Comparison of ENCODE assay signal across 8 cellular contexts in genomic region chr10:45373003-45373782, GRCh38. TPM values are rescaled to one million over a fixed set of nuclear protein-coding genes. Genes with fewer than 3 reads are reported as not detected.
DNase-seq lines count a peak whose midpoint lies in the region; ATAC-seq and TF ChIP-seq lines count a peak whose summit lies in the region.

No MANE protein-coding gene starts in this region.

- H3K79me2 ChIP-seq in hepatocyte, result no peaks in the 10 kb centered on the region
- H3K79me2 ChIP-seq in smooth muscle cell (ENCODE audit: low read depth), result no peaks in the 10 kb centered on the region

- peak; percentile 36 for DNase-seq in activated T-cell treated with anti-CD3 and anti-CD28 coated beads, Interleukin-2, amount 50 U/mL, for 1 hour
- DNase-seq in hepatocyte (ENCODE audit: low spot score) (peak; percentile 35), smooth muscle cell (lab: John Stamatoyannopoulos, UW; ENCODE audit: unreplicated experiment) (no peak), RKO (ENCODE audit: low spot score) (no peak), UCSD-AML1 (lab: John Stamatoyannopoulos, UW; ENCODE audit: unreplicated experiment) (no peak)

- no peak overlapping the region for H3K27ac ChIP-seq in HUES64 (ENCODE audit: low read depth, low read length)
- H3K27ac ChIP-seq in hepatocyte, result no peak overlapping the region
- H3K27ac ChIP-seq in smooth muscle cell (ENCODE audit: low read depth), result no peak overlapping the region

- peaks cover 72% of the 10 kb centered on the region for H3K27me3 ChIP-seq in HUES64 (ENCODE audit: insufficient read depth, low read length)
- H3K27me3 ChIP-seq in hepatocyte, result peaks cover 52% of the 10 kb centered on the region
- peaks cover 85% of the 10 kb centered on the region for H3K27me3 ChIP-seq in smooth muscle cell (ENCODE audit: low read depth)

- peak overlapping the region; percentile 94 for H3K4me3 ChIP-seq in GM12875 (ENCODE audit: low read depth, low read length)
- peak overlapping the region; percentile 52 for H3K4me3 ChIP-seq in HUES64 (ENCODE audit: low read length)
- peak overlapping the region; percentile 16 for H3K4me3 ChIP-seq in hepatocyte
- H3K4me3 ChIP-seq in smooth muscle cell, result peak overlapping the region; percentile 40

- H3K4me2 ChIP-seq in hepatocyte, result peak overlapping the region; percentile 93
- peak overlapping the region; percentile 84 for H3K4me2 ChIP-seq in smooth muscle cell

- H3K4me1 ChIP-seq in HUES64 (ENCODE audit: insufficient read depth, low read length), result 0 out of 2 replicates have a peak, but pooled peaks cover 6% of the 10 kb centered on the region
- peaks cover 11% of the 10 kb centered on the region for H3K4me1 ChIP-seq in hepatocyte (ENCODE audit: insufficient read depth)
- no peaks in the 10 kb centered on the region for H3K4me1 ChIP-seq in smooth muscle cell (ENCODE audit: low read depth)

- H3F3A ChIP-seq in smooth muscle cell (ENCODE audit: low read depth), result no peaks in the 10 kb centered on the region

- peak overlapping the region; percentile 21; the same call in 1 of the 2 replicates for H3K9ac ChIP-seq in HUES64 (ENCODE audit: low read depth, low read length)
- H3K9ac ChIP-seq in smooth muscle cell (ENCODE audit: low read depth), result no peak overlapping the region

- H3K9me2 ChIP-seq in hepatocyte (replicated peaks; ENCODE audit: insufficient read depth), result no peaks in the 10 kb centered on the region

- ATAC-seq in GM21447 (IDR thresholded peaks at IDR 0.05; ENCODE audit: unreplicated experiment), result peak; percentile 36

- WGBS in HUES64, result 1% methylated on average over 44 of the region's 44 CpGs
- WGBS in hepatocyte (ENCODE audit: low lambda C conversion rate, missing lambda C conversion rate), result 1% methylated on average over 34 of the region's 44 CpGs
- 5% methylated on average over 39 of the region's 44 CpGs for WGBS in smooth muscle cell (ENCODE audit: low lambda C conversion rate)

- H3K36me3 ChIP-seq in HUES64 (ENCODE audit: insufficient read depth, low read length) (no peaks in the 10 kb centered on the region), hepatocyte (replicated peaks; ENCODE audit: insufficient read depth, low read depth) (no peaks in the 10 kb centered on the region), smooth muscle cell (ENCODE audit: low read depth) (no peaks in the 10 kb centered on the region)

- H3K9me3 ChIP-seq in HUES64 (ENCODE audit: insufficient read depth, low read depth, low read length) (no peaks in the 10 kb centered on the region), hepatocyte (ENCODE audit: low read depth) (no peaks in the 10 kb centered on the region), smooth muscle cell (replicated peaks; ENCODE audit: low read depth) (no peaks in the 10 kb centered on the region)

- H4K20me1 ChIP-seq in hepatocyte (ENCODE audit: insufficient read depth, poor library complexity, severe bottlenecking) (no peaks in the 10 kb centered on the region), smooth muscle cell (ENCODE audit: low read depth) (no peaks in the 10 kb centered on the region)

- TF ChIP-seq CTCF in GM12875 (IDR thresholded peaks at IDR 0.05; ENCODE audit: borderline replicate concordance, insufficient read depth, low read depth, low read length) (no peak), hepatocyte (IDR thresholded peaks at IDR 0.05; ENCODE audit: poor library complexity) (no peak), smooth muscle cell (IDR thresholded peaks at IDR 0.05; ENCODE audit: borderline replicate concordance, insufficient read depth, poor library complexity, severe bottlenecking) (no peak)

- H2AFZ ChIP-seq in hepatocyte (peak overlapping the region; percentile 84), smooth muscle cell (ENCODE audit: low read depth) (peak overlapping the region; percentile 46)

RNA-seq across cellular contexts. Expression of gene ALOX5, which starts 0.8 kb away (rescaled TPM):
- polyA plus RNA-seq in HUES64 (2013, experiment 1 of 2), result 0.20 TPM
- polyA plus RNA-seq in HUES64 (2013, experiment 2 of 2), result 0.70 TPM
- total RNA-seq in hepatocyte (3.5 and 5.0 TPM in 2 replicates), smooth muscle cell (0.09 and 0.18 TPM in 2 replicates)
- polyA plus RNA-seq in hepatocyte (4.4 and 9.0 TPM in 2 replicates), smooth muscle cell (0.27 TPM in 1 of 2 replicates, not detected in the other)

RNA-seq across cellular contexts. Expression of gene OR13A1, which starts 57.8 kb away (rescaled TPM):
- polyA plus RNA-seq in HUES64 (2013, experiment 1 of 2), result 0.10 TPM
- not detected for polyA plus RNA-seq in HUES64 (2013, experiment 2 of 2)
- total RNA-seq in hepatocyte, result 0.37 TPM in 1 of 2 replicates, not detected in the other
- polyA plus RNA-seq in hepatocyte, result not detected in 2 replicates
- 0.67 TPM in 1 of 2 replicates, not detected in the other for total RNA-seq in smooth muscle cell
- polyA plus RNA-seq in smooth muscle cell, result not detected in 2 replicates

Comparison
In these comparisons a context has a peak if more than half of its experiments do, and no peak if none do; other contexts are left out.
1. H3K4me3 ChIP-seq: peak in every context shown above with its lines; median percentile 94 in GM12875; 52 in HUES64; 40 in smooth muscle cell; 16 in hepatocyte.
2. DNase-seq: peak in activated T-cell treated with anti-CD3 and anti-CD28 coated beads, Interleukin-2, amount 50 U/mL, for 1 hour (single experiment) and hepatocyte (single experiment); none in smooth muscle cell (single experiment), RKO (single experiment) and UCSD-AML1 (single experiment).